Comparison of ENCODE assay signal across 10 cellular contexts in genomic region chr19:35977446-35978222, GRCh38. TPM values are rescaled to one million over a fixed set of nuclear protein-coding genes. Genes with fewer than 3 reads are reported as not detected.
DNase-seq lines count a peak whose midpoint lies in the region; ATAC-seq and TF ChIP-seq lines count a peak whose summit lies in the region.
"Had no signal": no experiment of that assay in that cellular context is flagged by ENCODE, and none has a peak within 500 bp of the region (broad histone marks: within the 10 kb centered on the region; RNA-seq: fewer than 3 reads in every experiment).

No MANE protein-coding gene starts in this region.

- no peak overlapping the region for H3K4me3 Mint-ChIP-seq in T-helper 17 cell

- no peaks in the 10 kb centered on the region for H3K27me3 ChIP-seq in right lobe of liver

- intact Hi-C loops in right lobe of liver (cut with DNase I): no loop called here

- H3K27me3 Mint-ChIP-seq in T-helper 17 cell: peaks cover 31% of the 10 kb centered on the region

- no peaks in the 10 kb centered on the region for H3K4me1 Mint-ChIP-seq in T-helper 17 cell

- H3K36me3 Mint-ChIP-seq in T-helper 17 cell (ENCODE audit: low read depth): peaks cover 2% of the 10 kb centered on the region
- H3K36me3 Mint-ChIP-seq: activated naive CD4-positive, alpha-beta T cell treated with anti-CD3 and anti-CD28 coated beads, Interleukin-2, amount 50 U/mL, for 72 hours had no signal

- H3K4me1 ChIP-seq in right lobe of liver: no peaks in the 10 kb centered on the region

- no peak overlapping the region for H3K27ac ChIP-seq in right lobe of liver

- H3K4me3 ChIP-seq in right lobe of liver: no peak overlapping the region

- peak in 1 of 4 donors; percentile 11 for TF ChIP-seq CTCF in right lobe of liver (IDR thresholded peaks at IDR 0.05)

- peak; percentile 53 for DNase-seq in DMS53 (lab: John Stamatoyannopoulos, UW)
- no peak for DNase-seq in DMS53 treated with DMSO at 0.1 percent for 48 hours (lab: John Stamatoyannopoulos, UW; ENCODE audit: unreplicated experiment)
- DNase-seq in HUDEP-2 (lab: John Stamatoyannopoulos, UW; ENCODE audit: unreplicated experiment in 76 of 76): peak in 51 of 76 experiments; percentile 9 to 75 (median 41)
- no peak for DNase-seq in T-helper 17 cell
- peak in 1 of 3 donors; percentile 53 for DNase-seq in right lobe of liver
- DNase-seq in DMS79 treated with DMSO at 0.1 percent for 48 hours (lab: John Stamatoyannopoulos, UW): no peak
- DNase-seq in pons (ENCODE audit: low spot score): no peak
- DNase-seq: small intestine had no signal

- peak; percentile 50 for ATAC-seq in T-helper 17 cell
- ATAC-seq in right lobe of liver: peak in 3 of 4 donors; percentile 32 to 39 (median 34)
- no peak for ATAC-seq in HG03039 (IDR thresholded peaks at IDR 0.05; ENCODE audit: unreplicated experiment)

- no peaks in the 10 kb centered on the region for H3K9me3 ChIP-seq in T-helper 17 cell (ENCODE audit: control insufficient read depth, low read length, poor library complexity, severe bottlenecking)
- H3K9me3 ChIP-seq in right lobe of liver: no peaks in the 10 kb centered on the region

- TF ChIP-seq POLR2A in right lobe of liver (IDR thresholded peaks at IDR 0.05): no peak

- H3K36me3 ChIP-seq in right lobe of liver: no peaks in the 10 kb centered on the region

- peak overlapping the region; percentile 35 for H3K27ac Mint-ChIP-seq in T-helper 17 cell

- 61% methylated on average over 6 of the region's 14 CpGs for WGBS in right lobe of liver (ENCODE audit: insufficient coverage, low coverage, low lambda C conversion rate, missing lambda C conversion rate)

RNA-seq across cellular contexts. Expression of gene SDHAF1, which starts 17.4 kb away (rescaled TPM):
- total RNA-seq in T-helper 17 cell (1 to 10 TPM; 6.2 to 6.9 TPM), right lobe of liver (10 to 100 TPM in 4 of 6 experiments, 1 to 10 TPM in 2; 8.4 to 41.9 (median 12.0) TPM)

RNA-seq across cellular contexts. Expression of gene SYNE4, which starts 31.0 kb away (rescaled TPM):
- total RNA-seq in T-helper 17 cell (1 to 10 TPM; 1.8 to 2.0 TPM), right lobe of liver (1 to 10 TPM; 3.9 to 7.5 (median 7.0) TPM)

RNA-seq across cellular contexts. Expression of gene ALKBH6, which starts 36.4 kb away (rescaled TPM):
- total RNA-seq in T-helper 17 cell (10 to 100 TPM; 33.3 to 34.2 TPM), right lobe of liver (10 to 100 TPM in 5 of 6 experiments, 1 to 10 TPM in 1; 9.7 to 31.2 (median 11.5) TPM)

RNA-seq across cellular contexts. Expression of gene LRFN3, which starts 41.5 kb away (rescaled TPM):
- total RNA-seq in T-helper 17 cell: 1 to 10 TPM; 6.8 to 8.7 TPM
- total RNA-seq in right lobe of liver: 1 to 10 TPM; 5.6 to 8.6 (median 7.0) TPM

RNA-seq across cellular contexts. Expression of gene CLIP3, which starts 55.0 kb away (rescaled TPM):
- total RNA-seq in T-helper 17 cell: 1 to 10 TPM; 3.8 TPM
- 1 to 10 TPM in 2 of 6 experiments, under 1 TPM in 4; 0.55 to 1.6 (median 0.94) TPM for total RNA-seq in right lobe of liver

Comparison
In these comparisons a context has a peak if more than half of its experiments do, and no peak if none do; other contexts are left out.
1. DNase-seq: peak in DMS53 (single experiment) and HUDEP-2 (51 of 76); none in DMS53 treated with DMSO at 0.1 percent for 48 hours (single experiment), T-helper 17 cell (0 of 3), DMS79 treated with DMSO at 0.1 percent for 48 hours (single experiment) and pons (single experiment).